In genomic region chr17:45783593-45784292, GRCh38 we compare ENCODE assay signal across 1 cellular context.
A peak's percentile ranks its signal among the peaks of the same experiment; 100 is the strongest.
TF ChIP-seq lines count a peak whose summit lies in the region.

No MANE protein-coding gene starts in this region.

TF ChIP-seq in HEK293, 187 proteins besides CTCF, POLR2A, EP300 and RAD21 (continued from another document and continues in another):
- TF ChIP-seq, protein P1, sequence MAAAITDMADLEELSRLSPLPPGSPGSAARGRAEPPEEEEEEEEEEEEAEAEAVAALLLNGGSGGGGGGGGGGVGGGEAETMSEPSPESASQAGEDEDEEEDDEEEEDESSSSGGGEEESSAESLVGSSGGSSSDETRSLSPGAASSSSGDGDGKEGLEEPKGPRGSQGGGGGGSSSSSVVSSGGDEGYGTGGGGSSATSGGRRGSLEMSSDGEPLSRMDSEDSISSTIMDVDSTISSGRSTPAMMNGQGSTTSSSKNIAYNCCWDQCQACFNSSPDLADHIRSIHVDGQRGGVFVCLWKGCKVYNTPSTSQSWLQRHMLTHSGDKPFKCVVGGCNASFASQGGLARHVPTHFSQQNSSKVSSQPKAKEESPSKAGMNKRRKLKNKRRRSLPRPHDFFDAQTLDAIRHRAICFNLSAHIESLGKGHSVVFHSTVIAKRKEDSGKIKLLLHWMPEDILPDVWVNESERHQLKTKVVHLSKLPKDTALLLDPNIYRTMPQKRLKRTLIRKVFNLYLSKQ (tag by site-specific recombination; IDR thresholded peaks at IDR 0.05; ENCODE audit: borderline replicate concordance), result no peak
- TF ChIP-seq ZNF423 (tag by site-specific recombination; IDR thresholded peaks at IDR 0.05), result no peak
- TF ChIP-seq ZNF600 (tag by site-specific recombination; IDR thresholded peaks at IDR 0.05), result peak; percentile 15; the same call in 1 of the 2 replicates
- peak; percentile 74 for TF ChIP-seq MZF1 (tag by site-specific recombination; IDR thresholded peaks at IDR 0.05; ENCODE audit: borderline replicate concordance)
- no peak for TF ChIP-seq ZNF146 (tag by site-specific recombination; IDR thresholded peaks at IDR 0.05)
- no peak for TF ChIP-seq ZNF10 (tag by site-specific recombination; IDR thresholded peaks at IDR 0.05)
- TF ChIP-seq ZFP37 (tag by site-specific recombination; IDR thresholded peaks at IDR 0.05), result no peak
- 0 out of 2 replicates have a peak, but pooled peaks have one; percentile 1 for TF ChIP-seq INSM2 (tag by site-specific recombination; IDR thresholded peaks at IDR 0.05)
- no peak for TF ChIP-seq ZNF677 (tag by site-specific recombination; IDR thresholded peaks at IDR 0.05)
- no peak for TF ChIP-seq ZNF623 (tag by site-specific recombination; IDR thresholded peaks at IDR 0.05)
- no peak for TF ChIP-seq ZSCAN23 (tag by site-specific recombination; IDR thresholded peaks at IDR 0.05)
- TF ChIP-seq ZNF610 (tag by site-specific recombination; IDR thresholded peaks at IDR 0.05; ENCODE audit: borderline replicate concordance), result no peak
- peak; percentile 44; the same call in 1 of the 2 replicates for TF ChIP-seq KLF17 (tag by site-specific recombination; IDR thresholded peaks at IDR 0.05)
- peak; percentile 40; the same call in 1 of the 2 replicates for TF ChIP-seq BCL11B (tag by site-specific recombination; IDR thresholded peaks at IDR 0.05; ENCODE audit: low read depth)
- TF ChIP-seq OVOL3 (tag by site-specific recombination; IDR thresholded peaks at IDR 0.05), result no peak
- TF ChIP-seq, protein P2, sequence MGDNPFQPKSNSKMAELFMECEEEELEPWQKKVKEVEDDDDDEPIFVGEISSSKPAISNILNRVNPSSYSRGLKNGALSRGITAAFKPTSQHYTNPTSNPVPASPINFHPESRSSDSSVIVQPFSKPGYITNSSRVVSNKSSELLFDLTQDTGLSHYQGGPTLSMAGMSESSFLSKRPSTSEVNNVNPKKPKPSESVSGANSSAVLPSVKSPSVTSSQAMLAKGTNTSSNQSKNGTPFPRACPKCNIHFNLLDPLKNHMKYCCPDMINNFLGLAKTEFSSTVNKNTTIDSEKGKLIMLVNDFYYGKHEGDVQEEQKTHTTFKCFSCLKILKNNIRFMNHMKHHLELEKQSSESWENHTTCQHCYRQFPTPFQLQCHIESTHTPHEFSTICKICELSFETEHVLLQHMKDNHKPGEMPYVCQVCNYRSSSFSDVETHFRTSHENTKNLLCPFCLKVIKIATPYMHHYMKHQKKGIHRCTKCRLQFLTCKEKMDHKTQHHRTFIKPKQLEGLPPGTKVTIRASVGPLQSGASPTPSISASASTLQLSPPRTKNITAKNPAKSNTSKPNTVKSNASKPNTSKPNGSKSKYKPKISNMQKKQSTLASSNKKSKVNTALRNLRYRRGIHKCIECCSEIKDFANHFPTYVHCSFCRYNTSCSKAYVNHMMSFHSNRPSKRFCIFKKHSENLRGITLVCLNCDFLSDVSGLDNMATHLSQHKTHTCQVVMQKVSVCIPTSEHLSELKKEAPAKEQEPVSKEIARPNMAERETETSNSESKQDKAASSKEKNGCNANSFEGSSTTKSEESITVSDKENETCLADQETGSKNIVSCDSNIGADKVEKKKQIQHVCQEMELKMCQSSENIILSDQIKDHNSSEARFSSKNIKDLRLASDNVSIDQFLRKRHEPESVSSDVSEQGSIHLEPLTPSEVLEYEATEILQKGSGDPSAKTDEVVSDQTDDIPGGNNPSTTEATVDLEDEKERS (tag by site-specific recombination; IDR thresholded peaks at IDR 0.05), result no peak
- no peak for TF ChIP-seq ZNF639 (tag by site-specific recombination; IDR thresholded peaks at IDR 0.05)
- TF ChIP-seq ZNF433 (tag by site-specific recombination; IDR thresholded peaks at IDR 0.05; ENCODE audit: low read depth), result no peak
- TF ChIP-seq, protein P3, sequence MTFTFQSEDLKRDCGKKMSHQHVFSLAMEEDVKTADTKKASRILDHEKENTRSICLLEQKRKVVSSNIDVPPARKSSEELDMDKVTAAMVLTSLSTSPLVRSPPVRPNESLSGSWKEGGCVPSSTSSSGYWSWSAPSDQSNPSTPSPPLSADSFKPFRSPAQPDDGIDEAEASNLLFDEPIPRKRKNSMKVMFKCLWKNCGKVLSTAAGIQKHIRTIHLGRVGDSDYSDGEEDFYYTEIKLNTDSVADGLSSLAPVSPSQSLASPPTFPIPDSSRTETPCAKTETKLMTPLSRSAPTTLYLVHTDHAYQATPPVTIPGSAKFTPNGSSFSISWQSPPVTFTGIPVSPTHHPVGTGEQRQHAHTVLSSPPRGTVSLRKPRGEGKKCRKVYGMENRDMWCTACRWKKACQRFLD (tag by site-specific recombination; IDR thresholded peaks at IDR 0.05), result no peak
- no peak for TF ChIP-seq ZNF48 (tag by site-specific recombination; IDR thresholded peaks at IDR 0.05)
- no peak for TF ChIP-seq ZNF37A (tag by site-specific recombination; IDR thresholded peaks at IDR 0.05)
- no peak for TF ChIP-seq ZNF670 (tag by site-specific recombination; IDR thresholded peaks at IDR 0.05; ENCODE audit: low read depth)
- no peak for TF ChIP-seq ZNF529 (tag by site-specific recombination; IDR thresholded peaks at IDR 0.05; ENCODE audit: insufficient replicate concordance)
- no peak for TF ChIP-seq ZNF621 (tag by site-specific recombination; IDR thresholded peaks at IDR 0.05)
- no peak for TF ChIP-seq ZNF211 (tag by site-specific recombination; IDR thresholded peaks at IDR 0.05; ENCODE audit: low read depth)
- no peak for TF ChIP-seq ZNF112 (tag by site-specific recombination; IDR thresholded peaks at IDR 0.05)
- no peak for TF ChIP-seq ZNF416 (tag by site-specific recombination; IDR thresholded peaks at IDR 0.05)
- TF ChIP-seq, protein P4, sequence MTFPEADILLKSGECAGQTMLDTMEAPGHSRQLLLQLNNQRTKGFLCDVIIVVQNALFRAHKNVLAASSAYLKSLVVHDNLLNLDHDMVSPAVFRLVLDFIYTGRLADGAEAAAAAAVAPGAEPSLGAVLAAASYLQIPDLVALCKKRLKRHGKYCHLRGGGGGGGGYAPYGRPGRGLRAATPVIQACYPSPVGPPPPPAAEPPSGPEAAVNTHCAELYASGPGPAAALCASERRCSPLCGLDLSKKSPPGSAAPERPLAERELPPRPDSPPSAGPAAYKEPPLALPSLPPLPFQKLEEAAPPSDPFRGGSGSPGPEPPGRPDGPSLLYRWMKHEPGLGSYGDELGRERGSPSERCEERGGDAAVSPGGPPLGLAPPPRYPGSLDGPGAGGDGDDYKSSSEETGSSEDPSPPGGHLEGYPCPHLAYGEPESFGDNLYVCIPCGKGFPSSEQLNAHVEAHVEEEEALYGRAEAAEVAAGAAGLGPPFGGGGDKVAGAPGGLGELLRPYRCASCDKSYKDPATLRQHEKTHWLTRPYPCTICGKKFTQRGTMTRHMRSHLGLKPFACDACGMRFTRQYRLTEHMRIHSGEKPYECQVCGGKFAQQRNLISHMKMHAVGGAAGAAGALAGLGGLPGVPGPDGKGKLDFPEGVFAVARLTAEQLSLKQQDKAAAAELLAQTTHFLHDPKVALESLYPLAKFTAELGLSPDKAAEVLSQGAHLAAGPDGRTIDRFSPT (tag by site-specific recombination; IDR thresholded peaks at IDR 0.05), result no peak
- TF ChIP-seq GLI4 (tag by site-specific recombination; IDR thresholded peaks at IDR 0.05), result no peak
- TF ChIP-seq, protein P5, sequence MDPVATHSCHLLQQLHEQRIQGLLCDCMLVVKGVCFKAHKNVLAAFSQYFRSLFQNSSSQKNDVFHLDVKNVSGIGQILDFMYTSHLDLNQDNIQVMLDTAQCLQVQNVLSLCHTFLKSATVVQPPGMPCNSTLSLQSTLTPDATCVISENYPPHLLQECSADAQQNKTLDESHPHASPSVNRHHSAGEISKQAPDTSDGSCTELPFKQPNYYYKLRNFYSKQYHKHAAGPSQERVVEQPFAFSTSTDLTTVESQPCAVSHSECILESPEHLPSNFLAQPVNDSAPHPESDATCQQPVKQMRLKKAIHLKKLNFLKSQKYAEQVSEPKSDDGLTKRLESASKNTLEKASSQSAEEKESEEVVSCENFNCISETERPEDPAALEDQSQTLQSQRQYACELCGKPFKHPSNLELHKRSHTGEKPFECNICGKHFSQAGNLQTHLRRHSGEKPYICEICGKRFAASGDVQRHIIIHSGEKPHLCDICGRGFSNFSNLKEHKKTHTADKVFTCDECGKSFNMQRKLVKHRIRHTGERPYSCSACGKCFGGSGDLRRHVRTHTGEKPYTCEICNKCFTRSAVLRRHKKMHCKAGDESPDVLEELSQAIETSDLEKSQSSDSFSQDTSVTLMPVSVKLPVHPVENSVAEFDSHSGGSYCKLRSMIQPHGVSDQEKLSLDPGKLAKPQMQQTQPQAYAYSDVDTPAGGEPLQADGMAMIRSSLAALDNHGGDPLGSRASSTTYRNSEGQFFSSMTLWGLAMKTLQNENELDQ (tag by site-specific recombination; IDR thresholded peaks at IDR 0.05; ENCODE audit: low read depth), result no peak
- TF ChIP-seq ZFHX2 (tag by site-specific recombination; conservative IDR thresholded peaks at IDR 0.05), result peak; percentile 32
- TF ChIP-seq KLF9 (tag by site-specific recombination; IDR thresholded peaks at IDR 0.05; ENCODE audit: low read depth), result no peak; the same call in 1 of the 2 replicates
- TF ChIP-seq ZNF624 (tag by site-specific recombination; IDR thresholded peaks at IDR 0.05), result no peak
- no peak for TF ChIP-seq ZNF24 (tag by site-specific recombination; IDR thresholded peaks at IDR 0.05)
- TF ChIP-seq, protein P6, sequence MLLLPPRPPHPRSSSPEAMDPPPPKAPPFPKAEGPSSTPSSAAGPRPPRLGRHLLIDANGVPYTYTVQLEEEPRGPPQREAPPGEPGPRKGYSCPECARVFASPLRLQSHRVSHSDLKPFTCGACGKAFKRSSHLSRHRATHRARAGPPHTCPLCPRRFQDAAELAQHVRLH (tag by site-specific recombination; IDR thresholded peaks at IDR 0.05), result no peak
- TF ChIP-seq ZBTB20 (tag by site-specific recombination; IDR thresholded peaks at IDR 0.05), result peak; percentile 63
- no peak for TF ChIP-seq ZNF121 (tag by site-specific recombination; IDR thresholded peaks at IDR 0.05)
- TF ChIP-seq TCF7L2 (IDR thresholded peaks at IDR 0.05; ENCODE audit: borderline replicate concordance, low read depth, low read length), result no peak
- TF ChIP-seq ZNF837 (tag by site-specific recombination; IDR thresholded peaks at IDR 0.05), result no peak
- TF ChIP-seq ZNF155 (tag by site-specific recombination; IDR thresholded peaks at IDR 0.05), result no peak
- no peak for TF ChIP-seq ZNF114 (tag by site-specific recombination; IDR thresholded peaks at IDR 0.05)
- TF ChIP-seq ZIC2 (tag by site-specific recombination; IDR thresholded peaks at IDR 0.05), result peak; percentile 25; the same call in 1 of the 2 replicates
- no peak for TF ChIP-seq ZNF138 (tag by site-specific recombination; IDR thresholded peaks at IDR 0.05; ENCODE audit: borderline replicate concordance)
- TF ChIP-seq ZNF362 (tag by site-specific recombination; IDR thresholded peaks at IDR 0.05), result no peak
- no peak for TF ChIP-seq ZNF692 (tag by site-specific recombination; IDR thresholded peaks at IDR 0.05)
- TF ChIP-seq SCRT2 (tag by site-specific recombination; IDR thresholded peaks at IDR 0.05), result no peak
- TF ChIP-seq SETDB1 (IDR thresholded peaks at IDR 0.05; ENCODE audit: insufficient read length, low read length), result no peak
- no peak for TF ChIP-seq ZNF830 (tag by site-specific recombination; IDR thresholded peaks at IDR 0.05; ENCODE audit: low read depth)
- TF ChIP-seq ZBTB1 (tag by site-specific recombination; IDR thresholded peaks at IDR 0.05), result no peak
